Comparison of ENCODE assay signal across 31 cellular contexts in genomic region chr7:98027342-98028033, GRCh38. TPM values are rescaled to one million over a fixed set of nuclear protein-coding genes. Genes with fewer than 3 reads are reported as not detected.
"Had no signal": no experiment of that assay in that cellular context is flagged by ENCODE, and none has a peak within 500 bp of the region (broad histone marks: within the 10 kb centered on the region; RNA-seq: fewer than 3 reads in every experiment).

No MANE protein-coding gene starts in this region.

- H3K27ac Mint-ChIP-seq: activated naive CD8-positive, alpha-beta T cell treated with anti-CD3 and anti-CD28 coated beads, Interleukin-2, amount 50 U/mL, for 24 hours; activated T-cell treated with anti-CD3 and anti-CD28 coated beads, Interleukin-2, amount 50 U/mL, for 24 hours; activated T-helper 2 cell treated with anti-CD3 and anti-CD28 coated beads, Interferon-gamma antibody, Interleukin-2, Interleukin-4, amounts not matched to agents 10 μg/mL and 5 μg/mL and 100 μg/mL, durations not matched to agents 14 hours and 24 hours and 36 hours; naive B cell had no signal

- H3K4me1 Mint-ChIP-seq: activated naive CD8-positive, alpha-beta T cell treated with anti-CD3 and anti-CD28 coated beads, Interleukin-2, amount 50 U/mL, for 24 hours; naive B cell had no signal

- H2AFZ ChIP-seq: parathyroid adenoma had no signal

- H3K27me3 ChIP-seq: body of pancreas, upper lobe of right lung had no signal

- DNase-seq: activated CD4-positive, alpha-beta T cell treated with anti-CD3 and anti-CD28 coated beads, Interleukin-2, amount 50 U/mL, for 4 hours; activated CD8-positive, alpha-beta memory T cell treated with anti-CD3 and anti-CD28 coated beads for 24 hours; activated CD8-positive, alpha-beta memory T cell treated with anti-CD3 and anti-CD28 coated beads, Interleukin-2, amount 50 U/mL, for 4 hours; activated naive CD4-positive, alpha-beta T cell; activated naive CD8-positive, alpha-beta T cell treated with anti-CD3 and anti-CD28 coated beads, Interleukin-2, amount 50 U/mL, for 24 hours; activated T-cell treated with anti-CD3 and anti-CD28 coated beads, Interleukin-2, amount 50 U/mL, for 24 hours; anterior cingulate cortex; body of pancreas; heart right ventricle; lower lobe of right lung; naive B cell; nucleus accumbens; right cardiac atrium; stimulated activated CD4-positive, alpha-beta T cell treated with anti-CD3 and anti-CD28 coated beads, Interleukin-12 subunit alpha, Interleukin-12 subunit beta, amount 100 ng/mL, for 4 hours; stimulated activated CD4-positive, alpha-beta T cell treated with anti-CD3 and anti-CD28 coated beads, Interleukin-4, amount 100 ng/mL, for 4 hours; stimulated activated naive CD8-positive, alpha-beta T cell treated with anti-CD3 and anti-CD28 coated beads, Interleukin-15, Interleukin-2, amounts not matched to agents 100 U/mL and 50 U/mL, for 24 hours; upper lobe of right lung had no signal

- H3K4me3 ChIP-seq: body of pancreas, heart right ventricle, lower lobe of right lung, upper lobe of right lung had no signal

- H3K36me3 Mint-ChIP-seq: naive B cell had no signal

- H3K4me1 ChIP-seq: body of pancreas, heart right ventricle, lower lobe of right lung, parathyroid adenoma, upper lobe of right lung had no signal

- ATAC-seq: activated naive CD8-positive, alpha-beta T cell treated with anti-CD3 and anti-CD28 coated beads, Interleukin-2, amount 50 U/mL, for 24 hours; body of pancreas; heart right ventricle; lower lobe of right lung; right cardiac atrium; stimulated activated naive CD8-positive, alpha-beta T cell treated with anti-CD3 and anti-CD28 coated beads, Interleukin-15, Interleukin-2, amounts not matched to agents 100 U/mL and 50 U/mL, for 24 hours; upper lobe of right lung had no signal

- H3K9me3 ChIP-seq: body of pancreas, lower lobe of right lung, upper lobe of right lung had no signal

- H3K36me3 ChIP-seq: heart right ventricle, lower lobe of right lung, upper lobe of right lung had no signal

- H3K79me2 ChIP-seq: parathyroid adenoma had no signal

- H3K27ac ChIP-seq: body of pancreas, epithelial cell of prostate, heart right ventricle, lower lobe of right lung, parathyroid adenoma, upper lobe of right lung had no signal

- FAIRE-seq: keratinocyte, TTC549 had no signal

- H3K4me3 Mint-ChIP-seq: activated naive CD8-positive, alpha-beta T cell treated with anti-CD3 and anti-CD28 coated beads, Interleukin-2, amount 50 U/mL, for 24 hours; activated T-cell treated with anti-CD3 and anti-CD28 coated beads, Interleukin-2, amount 50 U/mL, for 24 hours; naive B cell had no signal

- H3K9me3 Mint-ChIP-seq: activated T-cell treated with anti-CD3 and anti-CD28 coated beads, Interleukin-2, amount 50 U/mL, for 24 hours; activated T-helper 2 cell treated with anti-CD3 and anti-CD28 coated beads, Interferon-gamma antibody, Interleukin-2, Interleukin-4, amounts not matched to agents 10 μg/mL and 5 μg/mL and 100 μg/mL, durations not matched to agents 14 hours and 24 hours and 36 hours had no signal

- H3K9ac ChIP-seq: parathyroid adenoma had no signal

RNA-seq across cellular contexts. Expression of gene OCM2, which starts 37.5 kb away (rescaled TPM):
- total RNA-seq: activated T-helper 2 cell treated with anti-CD3 and anti-CD28 coated beads, Interferon-gamma antibody, Interleukin-2, Interleukin-4, amounts not matched to agents 10 μg/mL and 5 μg/mL and 100 μg/mL, durations not matched to agents 14 hours and 24 hours and 36 hours; body of pancreas; cardiac septum; chondrocyte; fibroblast of villous mesenchyme; heart right ventricle; lower lobe of right lung; mesenteric fat pad; mucosa of gallbladder; pulmonary artery endothelial cell; right cardiac atrium; skeletal muscle tissue; subcutaneous adipose tissue; upper lobe of right lung had no signal
- polyA plus RNA-seq: heart right ventricle, keratinocyte, neural cell, right cardiac atrium had no signal
